Comparison of ENCODE assay signal across 1 cellular context in the genomic region with DNA sequence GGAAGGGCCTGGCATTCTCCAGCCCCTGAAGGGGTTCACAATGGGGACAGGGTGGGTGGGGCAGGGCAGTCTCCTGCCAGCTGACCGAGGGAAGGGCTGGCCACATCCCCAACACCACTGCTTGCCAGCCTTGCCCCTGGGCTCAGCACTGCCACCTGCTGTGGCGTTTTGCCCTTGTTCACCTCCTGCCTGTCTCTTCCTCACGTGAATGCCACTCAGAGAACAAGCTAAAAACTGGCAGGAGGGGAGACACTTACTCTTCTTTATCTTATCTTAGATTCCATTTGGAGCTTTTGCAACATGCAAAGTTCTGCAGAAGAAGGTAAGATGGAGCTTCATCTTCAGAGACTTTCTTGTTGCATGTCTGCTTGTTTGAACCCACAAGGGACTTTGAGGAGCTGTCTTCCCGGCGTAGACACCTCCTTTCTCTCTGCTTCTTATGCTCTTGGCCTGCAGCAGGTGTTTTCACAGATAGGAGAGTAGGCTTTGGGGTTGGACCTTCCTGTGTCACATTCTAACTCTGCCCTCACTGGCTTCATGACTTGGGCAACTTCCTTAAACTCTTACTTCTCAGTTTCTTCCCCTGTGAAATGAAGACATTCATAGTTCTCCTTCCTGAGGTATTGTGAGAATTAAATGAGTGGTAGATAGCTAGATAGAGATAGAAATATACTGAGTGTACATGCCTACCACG.
TF ChIP-seq lines count a peak whose summit lies in the region.

No MANE protein-coding gene starts in this region.

TF ChIP-seq in GM12878, 131 proteins besides CTCF, POLR2A, EP300 and RAD21:
- TF ChIP-seq TCF12 (IDR thresholded peaks at IDR 0.05; ENCODE audit: low read depth, low read length) = 0 out of 2 replicates have a peak, but pooled peaks have one; percentile 37
- peak; percentile 40 to 75; a peak in 2 of 4 replicates for TF ChIP-seq BHLHE40 (IDR thresholded peaks at IDR 0.05; ENCODE audit: borderline replicate concordance in 1 of 2, low read depth in 2 of 2, low read length in 1 of 2)
- peak; percentile 56 for TF ChIP-seq HCFC1 (IDR thresholded peaks at IDR 0.05; ENCODE audit: low read length)
- TF ChIP-seq SIX5 (IDR thresholded peaks at IDR 0.05; ENCODE audit: low read depth, low read length, severe bottlenecking) = peak; percentile 44
- TF ChIP-seq, protein P1, sequence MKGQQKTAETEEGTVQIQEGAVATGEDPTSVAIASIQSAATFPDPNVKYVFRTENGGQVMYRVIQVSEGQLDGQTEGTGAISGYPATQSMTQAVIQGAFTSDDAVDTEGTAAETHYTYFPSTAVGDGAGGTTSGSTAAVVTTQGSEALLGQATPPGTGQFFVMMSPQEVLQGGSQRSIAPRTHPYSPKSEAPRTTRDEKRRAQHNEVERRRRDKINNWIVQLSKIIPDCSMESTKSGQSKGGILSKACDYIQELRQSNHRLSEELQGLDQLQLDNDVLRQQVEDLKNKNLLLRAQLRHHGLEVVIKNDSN (IDR thresholded peaks at IDR 0.05; ENCODE audit: borderline replicate concordance, extremely low read length, insufficient read depth, low read depth, low read length) = no peak
- peak in 1 of 2 experiments; percentile 37; a peak in 1 of 4 replicates for TF ChIP-seq SRF (IDR thresholded peaks at IDR 0.05; ENCODE audit: low read depth in 2 of 2, low read length in 2 of 2)
- no peak for TF ChIP-seq ATF7 (IDR thresholded peaks at IDR 0.05; ENCODE audit: low read depth)
- TF ChIP-seq, protein P2, sequence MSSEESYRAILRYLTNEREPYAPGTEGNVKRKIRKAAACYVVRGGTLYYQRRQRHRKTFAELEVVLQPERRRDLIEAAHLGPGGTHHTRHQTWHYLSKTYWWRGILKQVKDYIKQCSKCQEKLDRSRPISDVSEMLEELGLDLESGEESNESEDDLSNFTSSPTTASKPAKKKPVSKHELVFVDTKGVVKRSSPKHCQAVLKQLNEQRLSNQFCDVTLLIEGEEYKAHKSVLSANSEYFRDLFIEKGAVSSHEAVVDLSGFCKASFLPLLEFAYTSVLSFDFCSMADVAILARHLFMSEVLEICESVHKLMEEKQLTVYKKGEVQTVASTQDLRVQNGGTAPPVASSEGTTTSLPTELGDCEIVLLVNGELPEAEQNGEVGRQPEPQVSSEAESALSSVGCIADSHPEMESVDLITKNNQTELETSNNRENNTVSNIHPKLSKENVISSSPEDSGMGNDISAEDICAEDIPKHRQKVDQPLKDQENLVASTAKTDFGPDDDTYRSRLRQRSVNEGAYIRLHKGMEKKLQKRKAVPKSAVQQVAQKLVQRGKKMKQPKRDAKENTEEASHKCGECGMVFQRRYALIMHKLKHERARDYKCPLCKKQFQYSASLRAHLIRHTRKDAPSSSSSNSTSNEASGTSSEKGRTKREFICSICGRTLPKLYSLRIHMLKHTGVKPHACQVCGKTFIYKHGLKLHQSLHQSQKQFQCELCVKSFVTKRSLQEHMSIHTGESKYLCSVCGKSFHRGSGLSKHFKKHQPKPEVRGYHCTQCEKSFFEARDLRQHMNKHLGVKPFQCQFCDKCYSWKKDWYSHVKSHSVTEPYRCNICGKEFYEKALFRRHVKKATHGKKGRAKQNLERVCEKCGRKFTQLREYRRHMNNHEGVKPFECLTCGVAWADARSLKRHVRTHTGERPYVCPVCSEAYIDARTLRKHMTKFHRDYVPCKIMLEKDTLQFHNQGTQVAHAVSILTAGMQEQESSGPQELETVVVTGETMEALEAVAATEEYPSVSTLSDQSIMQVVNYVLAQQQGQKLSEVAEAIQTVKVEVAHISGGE (CRISPR knock-in tag; IDR thresholded peaks at IDR 0.05) = peak; percentile 80
- no peak for TF ChIP-seq PAX5 (IDR thresholded peaks at IDR 0.05; ENCODE audit: borderline replicate concordance, low read depth, low read length)
- no peak for TF ChIP-seq RAD51 (IDR thresholded peaks at IDR 0.05)
- TF ChIP-seq, protein P3, sequence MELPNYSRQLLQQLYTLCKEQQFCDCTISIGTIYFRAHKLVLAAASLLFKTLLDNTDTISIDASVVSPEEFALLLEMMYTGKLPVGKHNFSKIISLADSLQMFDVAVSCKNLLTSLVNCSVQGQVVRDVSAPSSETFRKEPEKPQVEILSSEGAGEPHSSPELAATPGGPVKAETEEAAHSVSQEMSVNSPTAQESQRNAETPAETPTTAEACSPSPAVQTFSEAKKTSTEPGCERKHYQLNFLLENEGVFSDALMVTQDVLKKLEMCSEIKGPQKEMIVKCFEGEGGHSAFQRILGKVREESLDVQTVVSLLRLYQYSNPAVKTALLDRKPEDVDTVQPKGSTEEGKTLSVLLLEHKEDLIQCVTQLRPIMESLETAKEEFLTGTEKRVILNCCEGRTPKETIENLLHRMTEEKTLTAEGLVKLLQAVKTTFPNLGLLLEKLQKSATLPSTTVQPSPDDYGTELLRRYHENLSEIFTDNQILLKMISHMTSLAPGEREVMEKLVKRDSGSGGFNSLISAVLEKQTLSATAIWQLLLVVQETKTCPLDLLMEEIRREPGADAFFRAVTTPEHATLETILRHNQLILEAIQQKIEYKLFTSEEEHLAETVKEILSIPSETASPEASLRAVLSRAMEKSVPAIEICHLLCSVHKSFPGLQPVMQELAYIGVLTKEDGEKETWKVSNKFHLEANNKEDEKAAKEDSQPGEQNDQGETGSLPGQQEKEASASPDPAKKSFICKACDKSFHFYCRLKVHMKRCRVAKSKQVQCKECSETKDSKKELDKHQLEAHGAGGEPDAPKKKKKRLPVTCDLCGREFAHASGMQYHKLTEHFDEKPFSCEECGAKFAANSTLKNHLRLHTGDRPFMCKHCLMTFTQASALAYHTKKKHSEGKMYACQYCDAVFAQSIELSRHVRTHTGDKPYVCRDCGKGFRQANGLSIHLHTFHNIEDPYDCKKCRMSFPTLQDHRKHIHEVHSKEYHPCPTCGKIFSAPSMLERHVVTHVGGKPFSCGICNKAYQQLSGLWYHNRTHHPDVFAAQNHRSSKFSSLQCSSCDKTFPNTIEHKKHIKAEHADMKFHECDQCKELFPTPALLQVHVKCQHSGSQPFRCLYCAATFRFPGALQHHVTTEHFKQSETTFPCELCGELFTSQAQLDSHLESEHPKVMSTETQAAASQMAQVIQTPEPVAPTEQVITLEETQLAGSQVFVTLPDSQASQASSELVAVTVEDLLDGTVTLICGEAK (IDR thresholded peaks at IDR 0.05; ENCODE audit: borderline replicate concordance) = peak; percentile 85
- peak; percentile 49; the same call in 1 of the 2 replicates for TF ChIP-seq TAF1 (IDR thresholded peaks at IDR 0.05; ENCODE audit: borderline replicate concordance, low read depth, low read length)
- 0 out of 2 replicates have a peak, but pooled peaks have one; percentile 3 for TF ChIP-seq SPI1 (IDR thresholded peaks at IDR 0.05; ENCODE audit: borderline replicate concordance, insufficient read depth, low read depth, low read length)
TF ChIP-seq in GM12878: peak in this region for 9.
